Comparison of ENCODE assay signal across 19 cellular contexts in genomic region chr16:50068550-50068949, GRCh38. TPM values are rescaled to one million over a fixed set of nuclear protein-coding genes. Genes with fewer than 3 reads are reported as not detected.
DNase-seq lines count a peak whose midpoint lies in the region; ATAC-seq, FAIRE-seq and TF ChIP-seq lines count a peak whose summit lies in the region.
"Had no signal": no experiment of that assay in that cellular context is flagged by ENCODE, and none has a peak within 500 bp of the region (broad histone marks: within the 10 kb centered on the region; RNA-seq: fewer than 3 reads in every experiment).

No MANE protein-coding gene starts in this region.

- ATAC-seq in A549 (no peak), HG02885 (IDR thresholded peaks at IDR 0.05; ENCODE audit: poor library complexity, unreplicated experiment) (no peak), GM21786 (IDR thresholded peaks at IDR 0.05; ENCODE audit: unreplicated experiment) (no peak)
- ATAC-seq: foreskin keratinocyte had no signal

- no peak overlapping the region for H3K4me3 ChIP-seq in A549
- H3K4me3 ChIP-seq in CD8-positive, alpha-beta memory T cell (ENCODE audit: low read length) = no peak overlapping the region
- H3K4me3 ChIP-seq: upper lobe of left lung had no signal

- H3K4me1 ChIP-seq in A549 = peaks cover 16% of the 10 kb centered on the region
- peaks cover 24% of the 10 kb centered on the region for H3K4me1 ChIP-seq in CD8-positive, alpha-beta memory T cell (ENCODE audit: insufficient read depth, low read length)
- H3K4me1 ChIP-seq: foreskin keratinocyte had no signal

- peak overlapping the region in 4 of 7 donors; percentile 6 to 94 (median 38) for H3K4me3 Mint-ChIP-seq in CD8-positive, alpha-beta memory T cell
- peak overlapping the region; percentile 25 for H3K4me3 Mint-ChIP-seq in activated naive CD8-positive, alpha-beta T cell treated with anti-CD3 and anti-CD28 coated beads for 36 hours

- H3K36me3 Mint-ChIP-seq in CD8-positive, alpha-beta memory T cell = peaks cover 0 to 47% (median 20%) of the 10 kb centered on the region in 3 donors
- peaks cover 31% of the 10 kb centered on the region for H3K36me3 Mint-ChIP-seq in activated naive CD8-positive, alpha-beta T cell treated with anti-CD3 and anti-CD28 coated beads for 36 hours

- no peak for TF ChIP-seq CTCF in A549 (IDR thresholded peaks at IDR 0.05)

- no peaks in the 10 kb centered on the region for H3K27me3 ChIP-seq in CD8-positive, alpha-beta memory T cell (ENCODE audit: insufficient read depth, low read length, poor library complexity, severe bottlenecking)
- H3K27me3 ChIP-seq: foreskin keratinocyte, upper lobe of left lung had no signal

- H3K4me1 Mint-ChIP-seq in CD8-positive, alpha-beta memory T cell = peaks cover 46 to 71% (median 64%) of the 10 kb centered on the region in 3 donors
- H3K4me1 Mint-ChIP-seq in activated naive CD8-positive, alpha-beta T cell treated with anti-CD3 and anti-CD28 coated beads for 36 hours = peaks cover 52% of the 10 kb centered on the region

- no peak for TF ChIP-seq RAD21 in A549 (conservative IDR thresholded peaks at IDR 0.05 in 1 of 2, IDR thresholded peaks at IDR 0.05 in 1 of 2)

- peak overlapping the region; percentile 94; the same call in 1 of the 3 replicates for H3K4me2 ChIP-seq in A549

- DNase-seq in A549 (ENCODE audit: low read depth in 1 of 2, low spot score in 1 of 2) = no peak
- no peak for DNase-seq in CD8-positive, alpha-beta memory T cell
- no peak for DNase-seq in activated naive CD8-positive, alpha-beta T cell treated with anti-CD3 and anti-CD28 coated beads for 36 hours
- DNase-seq in hepatic stellate cell (ENCODE audit: low spot score) = peak; percentile 52
- no peak for DNase-seq in UCSD-AML1 (lab: John Stamatoyannopoulos, UW; ENCODE audit: unreplicated experiment)
- DNase-seq in T1000 (lab: John Stamatoyannopoulos, UW) = no peak
- DNase-seq: activated CD4-positive, alpha-beta T cell treated with anti-CD3 and anti-CD28 coated beads, Interleukin-2, amount 50 U/mL, for 4 hours; activated naive CD4-positive, alpha-beta T cell treated with Interleukin-2 at 50 U/mL for 16 hours; foreskin keratinocyte; NCI-H1930; NCI-H69; RPMI8226; T-helper 2 cell; upper lobe of left lung had no signal

- H3K9me3 Mint-ChIP-seq in CD8-positive, alpha-beta memory T cell = no peaks in the 10 kb centered on the region
- no peaks in the 10 kb centered on the region for H3K9me3 Mint-ChIP-seq in activated naive CD8-positive, alpha-beta T cell treated with anti-CD3 and anti-CD28 coated beads for 36 hours

- no peak for TF ChIP-seq POLR2A in A549 (IDR thresholded peaks at IDR 0.05; ENCODE audit: low read length)

- no peaks in the 10 kb centered on the region for H3K9me3 ChIP-seq in A549
- no peaks in the 10 kb centered on the region for H3K9me3 ChIP-seq in CD8-positive, alpha-beta memory T cell (ENCODE audit: low read length)
- H3K9me3 ChIP-seq: upper lobe of left lung had no signal

- WGBS in A549 (ENCODE audit: missing lambda C conversion rate) = 92% methylated on average over 4 of the region's 4 CpGs

- POLR2A ChIA-PET in A549 (lab: Yijun Ruan, JAX) = no interaction called here
- POLR2A ChIA-PET in CD8-positive, alpha-beta memory T cell (lab: Charles Lee) = no interaction called here

- CTCF ChIA-PET in A549 (lab: Yijun Ruan, JAX) = interaction anchor here (0.7 to 6.7 kb wide), 4 partner anchors 9 to 738 kb away, joined by 3 to 35 read pairs (median 7); no protein-coding TSS in a partner anchor
- CTCF ChIA-PET in CD8-positive, alpha-beta memory T cell (lab: Charles Lee) = interaction anchor here (3.8 to 4.1 kb wide), 2 partner anchors 44 to 143 kb away, joined by 22 to 24 read pairs; partner anchors contain the start of gene CNEP1R1

- peak overlapping the region in 3 of 8 donors; percentile 55 to 89 (median 65) for H3K27ac Mint-ChIP-seq in CD8-positive, alpha-beta memory T cell
- H3K27ac Mint-ChIP-seq in activated naive CD8-positive, alpha-beta T cell treated with anti-CD3 and anti-CD28 coated beads for 36 hours = no peak overlapping the region

- H3K27ac ChIP-seq in A549 = no peak overlapping the region
- no peak overlapping the region for H3K27ac ChIP-seq in CD8-positive, alpha-beta memory T cell (ENCODE audit: low read depth, low read length)
- H3K27ac ChIP-seq: C4-2B, coronary artery, foreskin keratinocyte had no signal

- no peak for TF ChIP-seq EP300 in A549 (IDR thresholded peaks at IDR 0.05)

- FAIRE-seq in A549 (lab: Jason Lieb, UNC) = no peak
- FAIRE-seq: H1 had no signal

- no peaks in the 10 kb centered on the region for H3K27me3 Mint-ChIP-seq in CD8-positive, alpha-beta memory T cell
- H3K27me3 Mint-ChIP-seq in activated naive CD8-positive, alpha-beta T cell treated with anti-CD3 and anti-CD28 coated beads for 36 hours = no peaks in the 10 kb centered on the region

- peaks cover 12% of the 10 kb centered on the region for H3K36me3 ChIP-seq in CD8-positive, alpha-beta memory T cell (ENCODE audit: insufficient read depth, low read length)

TF ChIP-seq in A549, 52 proteins besides CTCF, POLR2A, EP300 and RAD21:
- TF ChIP-seq BCL3 (IDR thresholded peaks at IDR 0.05) = no peak

RNA-seq across cellular contexts. Expression of gene HEATR3, which starts 2.8 kb away (rescaled TPM):
- polyA plus RNA-seq in A549 (2011; rRNA removed) = 28.2 and 30.8 TPM in 2 replicates
- polyA plus RNA-seq in A549 (2012; cell fraction: cytosol; rRNA removed) = 11.1 and 13.3 TPM in 2 replicates
- 20.8 and 24.3 TPM in 2 replicates for polyA plus RNA-seq in A549 (2012; cell fraction: nucleus; rRNA removed)
- 19.1 to 21.6 TPM (median 21.2 TPM) in 3 replicates for polyA plus RNA-seq in A549 (2017; fragmentation: RNase III; extraction: RNeasy Plus Mini Kit Qiagen cat#74134 plus additional on column Dnase treatment)
- polyA minus RNA-seq in A549 (2011; rRNA and poly(A)+ RNA removed) = 18.1 and 22.2 TPM in 2 replicates
- 10 to 100 TPM; 25.5 to 26.2 TPM for total RNA-seq in CD8-positive, alpha-beta memory T cell
- 7.4 TPM for polyA plus RNA-seq in CD8-positive, alpha-beta memory T cell
- 10 to 100 TPM; 26.8 to 27.6 TPM for total RNA-seq in activated naive CD8-positive, alpha-beta T cell treated with anti-CD3 and anti-CD28 coated beads for 36 hours

RNA-seq across cellular contexts. Expression of gene CNEP1R1, which starts 43.5 kb away (rescaled TPM):
- 29.3 and 32.0 TPM in 2 replicates for polyA plus RNA-seq in A549 (2011; rRNA removed)
- 10.5 and 11.1 TPM in 2 replicates for polyA plus RNA-seq in A549 (2012; cell fraction: cytosol; rRNA removed)
- 5.1 and 11.4 TPM in 2 replicates for polyA plus RNA-seq in A549 (2012; cell fraction: nucleus; rRNA removed)
- polyA plus RNA-seq in A549 (2017; fragmentation: RNase III; extraction: RNeasy Plus Mini Kit Qiagen cat#74134 plus additional on column Dnase treatment) = 19.5 to 24.0 TPM (median 20.7 TPM) in 3 replicates
- polyA minus RNA-seq in A549 (2011; rRNA and poly(A)+ RNA removed) = 13.1 TPM in 2 replicates
- total RNA-seq in CD8-positive, alpha-beta memory T cell = 10 to 100 TPM; 21.2 to 23.6 TPM
- 22.8 TPM for polyA plus RNA-seq in CD8-positive, alpha-beta memory T cell
- 10 to 100 TPM; 15.6 to 16.0 TPM for total RNA-seq in activated naive CD8-positive, alpha-beta T cell treated with anti-CD3 and anti-CD28 coated beads for 36 hours
